ENCODE assay signal across 27 cellular contexts in genomic region chr17:5443728-5444127, GRCh38.
"Had no signal": no experiment of that assay in that cellular context is flagged by ENCODE, and none has a peak within 500 bp of the region (broad histone marks: within the 10 kb centered on the region; RNA-seq: fewer than 3 reads in every experiment).

No MANE protein-coding gene starts in this region.

- H3K27me3 ChIP-seq: neural progenitor cell, ovary, spleen, suprapubic skin, testis, tibial artery, transverse colon, upper lobe of right lung, uterus had no signal

- H3K9me3 ChIP-seq: ovary, psoas muscle, spleen, suprapubic skin, testis, tibial artery, transverse colon, upper lobe of right lung, uterus had no signal

- H2AFZ ChIP-seq: neural progenitor cell, parathyroid adenoma had no signal

- ATAC-seq: naive thymus-derived CD4-positive, alpha-beta T cell; natural killer cell; psoas muscle; right cardiac atrium; sciatic nerve; stimulated activated memory B cell treated with anti-CD40 and anti-IgM and Interleukin-4, amounts not matched to agents 10 μg/mL and 1 μg/mL and 100 μg/mL, for 72 hours; stimulated activated naive CD8-positive, alpha-beta T cell treated with anti-CD3 and anti-CD28 coated beads, Interleukin-15, amount 100 ng/mL, for 72 hours; stimulated activated naive CD8-positive, alpha-beta T cell treated with anti-CD3 and anti-CD28 coated beads, Interleukin-15, Interleukin-2, amounts not matched to agents 100 U/mL and 50 U/mL, for 24 hours; upper lobe of right lung had no signal

- H3K9ac ChIP-seq: neural progenitor cell, parathyroid adenoma had no signal

- H3K4me2 ChIP-seq: neural progenitor cell, smooth muscle cell had no signal

- H3K4me3 ChIP-seq: neural progenitor cell, ovary, psoas muscle, skin epidermis, smooth muscle cell, spleen, suprapubic skin, testis, tibial artery, transverse colon, upper lobe of right lung, uterus had no signal

- DNase-seq: naive thymus-derived CD4-positive, alpha-beta T cell; natural killer cell; occipital lobe; ovary; psoas muscle; right cardiac atrium; spleen; stimulated activated CD4-positive, alpha-beta T cell treated with anti-CD3 and anti-CD28 coated beads, Interleukin-12 subunit alpha, Interleukin-12 subunit beta, amount 100 ng/mL, for 4 hours; stimulated activated CD4-positive, alpha-beta T cell treated with anti-CD3 and anti-CD28 coated beads, Interleukin-1b, Interleukin-23, amount 100 ng/mL, for 48 hours; stimulated activated CD4-positive, alpha-beta T cell treated with anti-CD3 and anti-CD28 coated beads, Interleukin-4, amount 100 ng/mL, for 1 hour; stimulated activated CD4-positive, alpha-beta T cell treated with anti-CD3 and anti-CD28 coated beads, Interleukin-4, amount 100 ng/mL, for 4 hours; stimulated activated CD8-positive, alpha-beta memory T cell treated with anti-CD3 and anti-CD28 coated beads, Interleukin-4, amount 100 ng/mL, for 48 hours; stimulated activated naive CD4-positive, alpha-beta T cell; stimulated activated naive CD8-positive, alpha-beta T cell treated with anti-CD3 and anti-CD28 coated beads, Interleukin-15, amount 100 ng/mL, for 72 hours; stimulated activated naive CD8-positive, alpha-beta T cell treated with anti-CD3 and anti-CD28 coated beads, Interleukin-15, Interleukin-2, amounts not matched to agents 100 U/mL and 50 U/mL, for 24 hours; testis; tibial artery; transverse colon; upper lobe of right lung; uterus had no signal

- H3K4me1 ChIP-seq: neural progenitor cell, psoas muscle, testis, uterus had no signal

- H3K36me3 ChIP-seq: ovary, uterus had no signal

- H3K27ac ChIP-seq: neural progenitor cell, ovary, parathyroid adenoma, psoas muscle, skin epidermis, spleen, suprapubic skin, testis, tibial artery, transverse colon, upper lobe of right lung, uterus had no signal
